9 cellular contexts compared by ENCODE assay signal in genomic region chr2:30217644-30218361, GRCh38. TPM values are rescaled to one million over a fixed set of nuclear protein-coding genes. Genes with fewer than 3 reads are reported as not detected.
DNase-seq lines count a peak whose midpoint lies in the region; ATAC-seq and TF ChIP-seq lines count a peak whose summit lies in the region.
"Had no signal": no experiment of that assay in that cellular context is flagged by ENCODE, and none has a peak within 500 bp of the region (broad histone marks: within the 10 kb centered on the region; RNA-seq: fewer than 3 reads in every experiment).

No MANE protein-coding gene starts in this region.

- no peaks in the 10 kb centered on the region for H3K9me3 Mint-ChIP-seq in activated B cell treated with CpG ODN at 0.5 μM for 24 hours
- H3K9me3 Mint-ChIP-seq in memory B cell, result no peaks in the 10 kb centered on the region

- intact Hi-C loops in activated B cell treated with CpG ODN at 0.5 μM for 24 hours (cut with micrococcal nuclease), result no loop called here

- H3K27me3 Mint-ChIP-seq in activated B cell treated with CpG ODN at 0.5 μM for 24 hours (no peaks in the 10 kb centered on the region), memory B cell (no peaks in the 10 kb centered on the region)

- ATAC-seq in activated B cell treated with CpG ODN at 0.5 μM for 24 hours (ENCODE audit: low read depth), result peak; percentile 85
- ATAC-seq in memory B cell (ENCODE audit: low read depth), result peak; percentile 88
- no peak for ATAC-seq in GM19467 (IDR thresholded peaks at IDR 0.05; ENCODE audit: unreplicated experiment)
- ATAC-seq in HG03342 (IDR thresholded peaks at IDR 0.05; ENCODE audit: unreplicated experiment), result no peak
- no peak for ATAC-seq in GM21786 (IDR thresholded peaks at IDR 0.05; ENCODE audit: unreplicated experiment)

- H3K4me3 Mint-ChIP-seq in activated B cell treated with CpG ODN at 0.5 μM for 24 hours (peak overlapping the region; percentile 46), memory B cell (peak overlapping the region; percentile 63)

- CTCF ChIA-PET in activated B cell treated with CpG ODN at 0.5 μM for 24 hours (lab: Charles Lee), result interaction anchor here (1.4 to 3.2 kb wide), 4 partner anchors 9 to 494 kb away, joined by 5 to 12 read pairs (median 6); no protein-coding TSS in a partner anchor

- H3K36me3 Mint-ChIP-seq in activated B cell treated with CpG ODN at 0.5 μM for 24 hours (ENCODE audit: low read depth) (no peaks in the 10 kb centered on the region), memory B cell (no peaks in the 10 kb centered on the region)

- POLR2A ChIA-PET in activated B cell treated with CpG ODN at 0.5 μM for 24 hours (lab: Charles Lee), result interaction anchor here (3.0 kb wide), 1 partner anchor 13 kb away, joined by 15 read pairs; the partner anchor contains the start of gene LBH

- H3K4me1 Mint-ChIP-seq in activated B cell treated with CpG ODN at 0.5 μM for 24 hours (peaks cover 36% of the 10 kb centered on the region), memory B cell (peaks cover 23% of the 10 kb centered on the region)

- DNase-seq in COR-L47 (lab: John Stamatoyannopoulos, UW) (peak; percentile 90), NAMALWA (ENCODE audit: low spot score) (peak; percentile 39), activated B cell treated with CpG ODN at 0.5 μM for 24 hours (no peak), memory B cell (ENCODE audit: low spot score in 2 of 2) (no peak)
- DNase-seq in stimulated activated naive CD4-positive, alpha-beta T cell treated with Interleukin-2 at 50 U/mL for 16 hours (lab: John Stamatoyannopoulos, UW), result no peak
- DNase-seq: NCI-H446 had no signal

- H3K27ac Mint-ChIP-seq in activated B cell treated with CpG ODN at 0.5 μM for 24 hours, result peak overlapping the region; percentile 24
- H3K27ac Mint-ChIP-seq in memory B cell, result peak overlapping the region; percentile 38

- TF ChIP-seq CTCF in activated B cell treated with CpG ODN at 0.5 μM for 24 hours (IDR thresholded peaks at IDR 0.05), result no peak

RNA-seq across cellular contexts. Expression of gene LBH, which starts 13.5 kb away (rescaled TPM):
- total RNA-seq in activated B cell treated with CpG ODN at 0.5 μM for 24 hours, result 120 and 131 TPM in 2 replicates

Comparison
In these comparisons a context has a peak if more than half of its experiments do, and no peak if none do; other contexts are left out.
1. DNase-seq: peak in COR-L47 (single experiment) and NAMALWA (single experiment); none in activated B cell treated with CpG ODN at 0.5 μM for 24 hours (single experiment), memory B cell (0 of 2) and stimulated activated naive CD4-positive, alpha-beta T cell treated with Interleukin-2 at 50 U/mL for 16 hours (single experiment).
2. ATAC-seq: peak in activated B cell treated with CpG ODN at 0.5 μM for 24 hours (single experiment) and memory B cell (single experiment); none in GM19467 (single experiment), HG03342 (single experiment) and GM21786 (single experiment).